In the genomic region with DNA sequence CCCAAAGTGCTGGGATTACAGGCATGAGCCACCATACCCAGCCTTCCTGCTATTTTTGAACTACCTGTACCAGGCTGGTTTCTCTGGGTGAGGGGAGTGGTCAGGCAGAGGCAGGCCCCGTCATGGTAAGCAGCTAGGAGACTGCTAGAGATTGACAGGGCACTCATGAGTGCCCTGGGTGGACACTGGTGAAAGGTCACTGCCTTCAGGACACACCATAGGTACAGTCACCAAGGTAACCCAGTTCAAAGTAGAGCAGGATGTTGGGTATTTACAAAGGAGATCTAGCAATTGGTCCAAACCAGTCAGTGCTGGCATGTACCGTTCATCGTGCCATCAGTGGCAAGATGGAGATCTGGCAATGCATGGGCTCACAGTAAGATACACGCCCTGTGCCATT, we compare ENCODE assay signal across 23 cellular contexts. TPM values are rescaled to one million over a fixed set of nuclear protein-coding genes. Genes with fewer than 3 reads are reported as not detected.
"Had no signal": no experiment of that assay in that cellular context is flagged by ENCODE, and none has a peak within 500 bp of the region (broad histone marks: within the 10 kb centered on the region; RNA-seq: fewer than 3 reads in every experiment).

No MANE protein-coding gene starts in this region.

- H3K9ac ChIP-seq: SK-N-SH had no signal

- H3K9me3 ChIP-seq: SK-N-SH had no signal

- H3K27ac ChIP-seq: HL-60, RWPE1 had no signal

- FAIRE-seq: HTR-8/SVneo had no signal

- H3K4me2 ChIP-seq: SK-N-SH had no signal

- DNase-seq: KBM-7, MV-4-11, NCI-H1048, NCI-H1105, NCI-H1417, NCI-H1436 treated with DMSO at 0.1 percent for 48 hours, NCI-H1694, NCI-H187 treated with DMSO at 0.1 percent for 48 hours, NCI-H2029 treated with DMSO at 0.1 percent for 48 hours, NCI-H2171 treated with DMSO at 0.1 percent for 48 hours, NCI-H345, NCI-H524, NCI-H69, NCI-H774, SHP77, SK-N-SH had no signal

- H3K9me2 ChIP-seq: SK-N-SH had no signal

RNA-seq across cellular contexts. Expression of a gene that starts 25.5 kb away (rescaled TPM):
- total RNA-seq: LHCN-M2, MCF 10A, NCI-H460, SK-MEL-5 had no signal
- polyA plus RNA-seq: SK-N-SH had no signal
